23 cellular contexts compared by ENCODE assay signal in the genomic region with DNA sequence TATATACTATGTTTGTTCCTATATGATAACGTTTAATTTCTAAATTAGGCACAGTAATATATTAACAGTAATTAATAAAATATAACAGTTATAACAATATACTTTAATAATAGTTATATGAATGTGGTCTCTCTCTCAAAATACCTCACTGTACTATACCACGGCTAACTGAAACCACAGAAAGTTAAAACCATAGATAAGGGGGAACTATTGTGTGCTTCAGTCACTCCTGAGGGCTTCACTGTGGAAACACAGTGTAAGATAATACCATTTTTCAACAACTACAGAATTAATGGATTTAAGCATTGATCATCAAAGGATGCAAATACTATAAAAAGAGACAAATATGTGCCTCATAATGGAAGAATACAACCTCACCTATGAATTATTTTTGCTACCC.
"Had no signal": no experiment of that assay in that cellular context is flagged by ENCODE, and none has a peak within 500 bp of the region (broad histone marks: within the 10 kb centered on the region; RNA-seq: fewer than 3 reads in every experiment).

No MANE protein-coding gene starts in this region.

- ATAC-seq: body of pancreas; esophagus mucosa; gastrocnemius medialis; left ventricle myocardium superior; natural killer cell treated with Interleukin-12 subunit alpha and Interleukin-12 subunit beta and Interleukin-15 and Interleukin-18, amount 100 ng/mL, for 72 hours; right lobe of liver; stimulated activated naive B cell treated with anti-CD40 and anti-IgM and Interleukin-4, amounts not matched to agents 10 μg/mL and 1 μg/mL and 100 μg/mL, for 72 hours had no signal

- FAIRE-seq: islet of Langerhans had no signal

- H3K36me3 ChIP-seq: gastrocnemius medialis, uterus had no signal

- H3K27me3 ChIP-seq: body of pancreas, gastrocnemius medialis, right lobe of liver, uterus had no signal

- H3K4me1 ChIP-seq: body of pancreas, gastrocnemius medialis, parathyroid adenoma, right lobe of liver, uterus had no signal

- H3K9ac ChIP-seq: parathyroid adenoma had no signal

- H3K4me3 ChIP-seq: body of pancreas, gastrocnemius medialis, right lobe of liver, uterus had no signal

- H3K79me2 ChIP-seq: parathyroid adenoma had no signal

- H3K27ac ChIP-seq: body of pancreas, gastrocnemius medialis, parathyroid adenoma, right lobe of liver, uterus had no signal

- H3K9me3 ChIP-seq: body of pancreas, gastrocnemius medialis, right lobe of liver, uterus had no signal

- H2AFZ ChIP-seq: parathyroid adenoma had no signal

- DNase-seq: activated CD4-positive, alpha-beta memory T cell treated with anti-CD3 and anti-CD28 coated beads for 36 hours; activated CD4-positive, alpha-beta T cell treated with anti-CD3 and anti-CD28 coated beads for 48 hours; activated effector memory CD4-positive, alpha-beta T cell treated with Interleukin-2 at 50 U/mL for 16 hours; activated naive CD4-positive, alpha-beta T cell treated with anti-CD3 and anti-CD28 coated beads for 36 hours; activated naive CD8-positive, alpha-beta T cell treated with anti-CD3 and anti-CD28 coated beads, Interleukin-2, amount 10 ng/mL, durations not matched to agents 7 days and 5 days; activated T-cell treated with anti-CD3 and anti-CD28 coated beads, Interleukin-2, amount 50 U/mL, for 48 hours; body of pancreas; effector CD8-positive, alpha-beta T cell; gastrocnemius medialis; hippocampal formation; left ventricle myocardium superior; midbrain; right lobe of liver; stimulated activated CD4-positive, alpha-beta T cell treated with anti-CD3 and anti-CD28 coated beads, Interleukin-2, amount 100 ng/mL, for 48 hours; stimulated activated CD8-positive, alpha-beta memory T cell treated with anti-CD3 and anti-CD28 coated beads, Interleukin-4, amount 100 ng/mL, for 48 hours; stimulated activated naive B cell treated with anti-CD40 and anti-IgM and Interleukin-4, amounts not matched to agents 10 μg/mL and 1 μg/mL and 100 μg/mL, for 72 hours; T-helper 1 cell; trophoblast cell; uterus had no signal
